ENCODE assay signal across 26 cellular contexts in the genomic region with DNA sequence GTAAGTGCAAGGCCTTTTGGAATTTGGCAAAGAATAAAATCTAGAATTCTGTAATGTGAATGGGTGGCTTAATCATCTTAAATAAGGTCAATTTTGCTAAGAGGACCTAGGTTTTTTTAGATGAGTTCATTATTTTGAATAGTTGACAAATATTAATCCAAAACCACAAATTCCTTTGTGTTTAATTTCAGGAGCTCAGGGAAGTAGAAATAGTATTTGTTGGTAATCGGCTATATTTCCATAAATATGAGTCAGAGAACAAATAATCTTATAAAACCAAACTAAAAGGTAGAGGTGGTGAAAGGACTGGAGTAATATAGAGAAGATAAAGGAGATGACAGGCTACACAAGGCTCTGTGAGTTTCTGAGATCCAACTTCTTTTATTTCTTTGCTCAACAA.
"Had no signal": no experiment of that assay in that cellular context is flagged by ENCODE, and none has a peak within 500 bp of the region (broad histone marks: within the 10 kb centered on the region; RNA-seq: fewer than 3 reads in every experiment).

No MANE protein-coding gene starts in this region.

- DNase-seq: dorsolateral prefrontal cortex; effector CD4-positive, alpha-beta T cell; heart left ventricle; kidney; left cardiac atrium; left lung; mesendoderm; midbrain; naive thymus-derived CD4-positive, alpha-beta T cell; ovary; posterior cingulate gyrus; psoas muscle; right cardiac atrium; sigmoid colon; stimulated activated CD4-positive, alpha-beta T cell treated with anti-CD3 and anti-CD28 coated beads, Interleukin-4, amount 100 ng/mL, for 4 hours; stimulated activated naive CD8-positive, alpha-beta T cell treated with anti-CD3 and anti-CD28 coated beads, Interleukin-15, Interleukin-2, amounts not matched to agents 100 U/mL and 50 U/mL, for 24 hours; substantia nigra; testis; tibial artery had no signal

- H3K4me3 ChIP-seq: dorsolateral prefrontal cortex, gastroesophageal sphincter, heart left ventricle, hepatocyte, left lung, neural progenitor cell, ovary, psoas muscle, sigmoid colon, testis, tibial artery had no signal

- FAIRE-seq: colon, kidney had no signal

- H3K79me2 ChIP-seq: hepatocyte had no signal

- H3K9ac ChIP-seq: neural progenitor cell had no signal

- H3K36me3 ChIP-seq: gastroesophageal sphincter, heart left ventricle, left lung, neural progenitor cell, ovary, sigmoid colon, tibial artery had no signal

- H3K4me2 ChIP-seq: hepatocyte, neural progenitor cell had no signal

- H3K27ac ChIP-seq: dorsolateral prefrontal cortex, foreskin keratinocyte, gastroesophageal sphincter, heart left ventricle, hepatocyte, left lung, neural progenitor cell, ovary, psoas muscle, sigmoid colon, testis, tibial artery had no signal

- H3K4me1 ChIP-seq: gastroesophageal sphincter, heart left ventricle, left lung, psoas muscle, sigmoid colon, testis, tibial artery had no signal

- H3K27me3 ChIP-seq: foreskin keratinocyte, gastroesophageal sphincter, heart left ventricle, hepatocyte, left lung, neural progenitor cell, ovary, sigmoid colon, testis, tibial artery had no signal

- ATAC-seq: esophagus mucosa; foreskin keratinocyte; gastroesophageal sphincter; left lung; naive thymus-derived CD4-positive, alpha-beta T cell; psoas muscle; right cardiac atrium; stimulated activated memory B cell treated with anti-CD40 and anti-IgM and Interleukin-4, amounts not matched to agents 10 μg/mL and 1 μg/mL and 100 μg/mL, for 72 hours; stimulated activated naive CD8-positive, alpha-beta T cell treated with anti-CD3 and anti-CD28 coated beads, Interleukin-15, Interleukin-2, amounts not matched to agents 100 U/mL and 50 U/mL, for 24 hours had no signal

- H3K9me3 ChIP-seq: gastroesophageal sphincter, heart left ventricle, left lung, ovary, psoas muscle, sigmoid colon, testis, tibial artery had no signal

- H2AFZ ChIP-seq: hepatocyte, neural progenitor cell had no signal
